In genomic region chr2:202609381-202610145, GRCh38 we compare ENCODE assay signal across 9 cellular contexts. TPM values are rescaled to one million over a fixed set of nuclear protein-coding genes. Genes with fewer than 3 reads are reported as not detected.
DNase-seq lines count a peak whose midpoint lies in the region; ATAC-seq and TF ChIP-seq lines count a peak whose summit lies in the region.
"Had no signal": no experiment of that assay in that cellular context is flagged by ENCODE, and none has a peak within 500 bp of the region (broad histone marks: within the 10 kb centered on the region; RNA-seq: fewer than 3 reads in every experiment).

No MANE protein-coding gene starts in this region.

- POLR2A ChIA-PET in T-cell (lab: Charles Lee) = no interaction called here

- H3K9me3 ChIP-seq in right lobe of liver = no peaks in the 10 kb centered on the region

- H3K4me3 ChIP-seq in right lobe of liver = no peak overlapping the region
- H3K4me3 ChIP-seq: cardiac muscle cell had no signal

- H3K4me3 Mint-ChIP-seq in IgD-negative memory B cell = peak overlapping the region; percentile 2 to 83 (median 46)
- no peak overlapping the region for H3K4me3 Mint-ChIP-seq in T-cell

- H3K4me1 ChIP-seq in right lobe of liver = no peaks in the 10 kb centered on the region

- peaks cover 2% of the 10 kb centered on the region for H3K36me3 Mint-ChIP-seq in IgD-negative memory B cell
- no peaks in the 10 kb centered on the region for H3K36me3 Mint-ChIP-seq in T-cell

- WGBS in right lobe of liver (ENCODE audit: insufficient coverage, low coverage, low lambda C conversion rate, missing lambda C conversion rate) = 56% methylated on average over 3 of the region's 3 CpGs

- H3K27ac Mint-ChIP-seq in IgD-negative memory B cell (peak overlapping the region; percentile 44 to 80 (median 45)), T-cell (no peak overlapping the region)

- no peak for TF ChIP-seq POLR2A in GM18505 (IDR thresholded peaks at IDR 0.05; ENCODE audit: borderline replicate concordance, extremely low read depth, insufficient read depth, insufficient read length)
- no peak for TF ChIP-seq POLR2A in right lobe of liver (IDR thresholded peaks at IDR 0.05)

- no peaks in the 10 kb centered on the region for H3K9me3 Mint-ChIP-seq in IgD-negative memory B cell
- H3K9me3 Mint-ChIP-seq in T-cell = no peaks in the 10 kb centered on the region

- DNase-seq in right lobe of liver (no peak), T-cell (no peak), head of caudate nucleus (no peak), NCI-H1092 (lab: John Stamatoyannopoulos, UW) (no peak)
- DNase-seq in effector CD8-positive, alpha-beta T cell (lab: John Stamatoyannopoulos, UW) = no peak

- no peaks in the 10 kb centered on the region for H3K27me3 ChIP-seq in right lobe of liver
- H3K27me3 ChIP-seq: cardiac muscle cell had no signal

- H3K36me3 ChIP-seq in right lobe of liver = no peaks in the 10 kb centered on the region
- H3K36me3 ChIP-seq: cardiac muscle cell had no signal

- no peak overlapping the region for H3K27ac ChIP-seq in right lobe of liver
- H3K27ac ChIP-seq: cardiac muscle cell had no signal

- intact Hi-C loops in right lobe of liver (cut with DNase I) = no loop called here
- intact Hi-C loops in head of caudate nucleus (cut with DNase I) = no loop called here

- no peaks in the 10 kb centered on the region for H3K27me3 Mint-ChIP-seq in IgD-negative memory B cell
- H3K27me3 Mint-ChIP-seq in T-cell = peaks cover 0 to 2% of the 10 kb centered on the region in 2 donors

- ATAC-seq in GM18505 (IDR thresholded peaks at IDR 0.05; ENCODE audit: unreplicated experiment) = peak; percentile 76
- ATAC-seq in GM21576 (IDR thresholded peaks at IDR 0.05; ENCODE audit: unreplicated experiment) = peak; percentile 93
- ATAC-seq in right lobe of liver = peak in 3 of 4 donors; percentile 41 to 56 (median 46)
- no peak for ATAC-seq in T-cell (replicated peaks in 1 of 4)

- peaks cover 28 to 31% (median 30%) of the 10 kb centered on the region in 3 donors for H3K4me1 Mint-ChIP-seq in IgD-negative memory B cell
- H3K4me1 Mint-ChIP-seq in T-cell = peaks cover 0 to 7% (median 0%) of the 10 kb centered on the region in 3 donors

- TF ChIP-seq CTCF in right lobe of liver (IDR thresholded peaks at IDR 0.05) = no peak

- CTCF ChIA-PET in T-cell (lab: Charles Lee) = interaction anchor here in 1 of 2 donors (0.7 kb wide), 1 partner anchor 743 kb away, joined by 3 read pairs; no protein-coding TSS in a partner anchor

RNA-seq across cellular contexts. Expression of gene FAM117B, which starts 25.2 kb away (rescaled TPM):
- 21.6 TPM for polyA plus RNA-seq in IgD-negative memory B cell
- total RNA-seq in right lobe of liver (1 to 10 TPM; 1.8 to 2.8 (median 2.3) TPM), T-cell (10 to 100 TPM; 23.6 to 44.0 (median 28.4) TPM)

Comparison
In these comparisons a context has a peak if more than half of its experiments do, and no peak if none do; other contexts are left out.
1. ATAC-seq: peak in GM18505 (single experiment), GM21576 (single experiment) and right lobe of liver (3 of 4); none in T-cell (0 of 4).
2. H3K27ac Mint-ChIP-seq: peak in IgD-negative memory B cell (3 of 3); none in T-cell (0 of 2).
3. H3K4me3 Mint-ChIP-seq: peak in IgD-negative memory B cell (4 of 4); none in T-cell (0 of 3).
4. RNA of gene FAM117B, which starts 25.2 kb away (total RNA-seq): 23.6 to 44.0 TPM in T-cell; 1.8 to 2.8 TPM in right lobe of liver; every median in the first group is over 4 times any median in the second.